ENCODE assay signal across 9 cellular contexts in genomic region chr11:19664896-19665548, GRCh38. TPM values are rescaled to one million over a fixed set of nuclear protein-coding genes. Genes with fewer than 3 reads are reported as not detected.
DNase-seq lines count a peak whose midpoint lies in the region; ATAC-seq and TF ChIP-seq lines count a peak whose summit lies in the region.
"Had no signal": no experiment of that assay in that cellular context is flagged by ENCODE, and none has a peak within 500 bp of the region (broad histone marks: within the 10 kb centered on the region; RNA-seq: fewer than 3 reads in every experiment).

No MANE protein-coding gene starts in this region.

- no peak overlapping the region for H3K9ac ChIP-seq in mammary epithelial cell (ENCODE audit: insufficient read depth, low read length)

- intact Hi-C loops in Right ventricle myocardium inferior (cut with DNase I) = no loop called here
- intact Hi-C loops in cardiac septum (cut with DNase I) = no loop called here
- intact Hi-C loops in mammary epithelial cell (cut with micrococcal nuclease) = no loop called here

- H2AFZ ChIP-seq in mammary epithelial cell (ENCODE audit: low read depth, low read length) = peak overlapping the region; percentile 78

- H3K79me2 ChIP-seq in mammary epithelial cell (ENCODE audit: insufficient read depth, low read length) = no peaks in the 10 kb centered on the region

- no peaks in the 10 kb centered on the region for H3K27me3 ChIP-seq in mammary epithelial cell (ENCODE audit: insufficient read depth, low read length)

- BruUV-seq in mammary epithelial cell (replicated peaks; lab: Mats Ljungman, UMichigan) = no TSS peak

- CTCF ChIA-PET in mammary epithelial cell (lab: Charles Lee; ENCODE audit: low non-redundant PET) = interaction anchor here (0.6 kb wide), 1 partner anchor 101 kb away, joined by 3 read pairs; no protein-coding TSS in a partner anchor

- H3K4me1 ChIP-seq in mammary epithelial cell (ENCODE audit: insufficient read depth, low read length) = peaks cover 44% of the 10 kb centered on the region

- no peaks in the 10 kb centered on the region for H3K36me3 ChIP-seq in mammary epithelial cell (ENCODE audit: insufficient read depth, low read length)

- no peaks in the 10 kb centered on the region for H4K20me1 ChIP-seq in mammary epithelial cell (ENCODE audit: insufficient read depth, low read length)

- H3K4me2 ChIP-seq in mammary epithelial cell (ENCODE audit: insufficient read depth, low read depth, low read length) = peak overlapping the region; percentile 55

- DNase-seq in Right ventricle myocardium inferior (ENCODE audit: missing footprints) (no peak), cardiac septum (ENCODE audit: low spot score) (no peak), mammary epithelial cell (peak; percentile 35), hepatic stellate cell (ENCODE audit: low spot score) (peak; percentile 20), HuH-7 (ENCODE audit: low spot score) (no peak), activated gamma-delta T cell treated with Interleukin-2 at 50 U/mL for 16 hours (no peak), LoVo (ENCODE audit: low spot score) (no peak)
- DNase-seq: activated naive CD4-positive, alpha-beta T cell treated with anti-CD3 and anti-CD28 coated beads, Interleukin-2, amount 10 ng/mL, durations not matched to agents 7 days and 5 days had no signal

- H3K27ac ChIP-seq in mammary epithelial cell (ENCODE audit: insufficient read depth, low read depth, low read length) = no peak overlapping the region

- no peak for TF ChIP-seq CTCF in mammary epithelial cell (conservative IDR thresholded peaks at IDR 0.05 in 1 of 2, IDR thresholded peaks at IDR 0.05 in 1 of 2; ENCODE audit: extremely low read depth in 1 of 2, insufficient read depth in 1 of 2, low read depth in 1 of 2, low read length in 2 of 2)

- 62% methylated on average over 2 of the region's 4 CpGs for WGBS in mammary epithelial cell (ENCODE audit: low coverage, missing lambda C conversion rate)

- peak; percentile 49 for ATAC-seq in Right ventricle myocardium inferior
- no peak for ATAC-seq in GM18867 (IDR thresholded peaks at IDR 0.05; ENCODE audit: unreplicated experiment)

- H3K9me3 ChIP-seq in mammary epithelial cell (replicated peaks; ENCODE audit: insufficient read depth, low read length) = no peaks in the 10 kb centered on the region

- no peak overlapping the region for H3K4me3 ChIP-seq in mammary epithelial cell (replicated peaks in 1 of 3; ENCODE audit: insufficient read depth in 1 of 3, low read depth in 2 of 3, low read length in 3 of 3)

- in situ Hi-C loops in mammary epithelial cell (cut with MboI; ENCODE audit: low sequenced_read_pairs in 2 of 2) = no loop called here

- dilution Hi-C loops in mammary epithelial cell (cut with HindIII; ENCODE audit: low sequenced_read_pairs) = no loop called here

RNA-seq across cellular contexts. Expression of gene NAV2, which starts 47.6 kb away (rescaled TPM):
- total RNA-seq in Right ventricle myocardium inferior (14.0 TPM), cardiac septum (50.8 TPM), mammary epithelial cell (10 to 100 TPM; 38.4 to 46.2 TPM)
- polyA plus RNA-seq in mammary epithelial cell = 11.0 TPM
- 44.8 TPM for polyA minus RNA-seq in mammary epithelial cell

Comparison
In these comparisons a context has a peak if more than half of its experiments do, and no peak if none do; other contexts are left out.
1. DNase-seq: peak in mammary epithelial cell (single experiment) and hepatic stellate cell (single experiment); none in Right ventricle myocardium inferior (single experiment), cardiac septum (single experiment), HuH-7 (single experiment), activated gamma-delta T cell treated with Interleukin-2 at 50 U/mL for 16 hours (single experiment) and LoVo (single experiment).